Comparison of ENCODE assay signal across 14 cellular contexts in the genomic region with DNA sequence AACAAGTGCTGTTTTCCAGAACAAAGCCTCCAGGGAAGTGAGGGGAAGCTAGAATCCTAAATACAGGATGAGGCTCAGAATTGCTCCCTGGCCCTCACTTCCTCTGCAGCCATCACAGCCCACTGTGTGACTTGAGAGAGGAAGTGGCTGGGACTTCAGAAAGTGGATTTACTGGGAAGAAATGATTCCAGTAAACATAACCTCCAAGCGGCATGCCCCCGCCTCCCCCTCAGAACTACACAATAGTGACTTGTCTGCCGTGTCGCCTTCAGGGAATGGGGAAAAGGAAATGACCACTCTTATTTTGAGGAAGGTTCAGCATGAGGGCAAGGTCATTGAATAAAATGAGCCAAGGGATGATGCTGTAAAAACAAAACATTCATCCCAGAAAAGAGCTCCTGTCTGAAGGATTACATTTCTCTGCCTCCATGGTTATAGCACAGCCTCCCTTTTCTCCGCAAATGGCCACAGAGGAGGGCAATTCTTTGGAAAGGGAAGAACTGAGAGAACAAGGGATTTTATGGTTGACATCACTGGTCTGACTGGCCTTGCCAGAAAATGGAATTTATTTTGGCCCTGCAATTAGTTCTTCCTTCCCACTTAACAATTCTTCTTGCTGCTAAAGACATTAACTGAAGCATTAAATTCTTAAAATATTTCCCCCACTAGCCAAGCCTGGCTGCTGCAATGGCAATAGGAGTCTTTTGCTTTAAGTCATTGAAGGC.
DNase-seq lines count a peak whose midpoint lies in the region; ATAC-seq and TF ChIP-seq lines count a peak whose summit lies in the region.
"Had no signal": no experiment of that assay in that cellular context is flagged by ENCODE, and none has a peak within 500 bp of the region (broad histone marks: within the 10 kb centered on the region; RNA-seq: fewer than 3 reads in every experiment).

No MANE protein-coding gene starts in this region.

- H3K36me3 ChIP-seq in endodermal cell (ENCODE audit: control insufficient read depth, insufficient read depth, low read length) (no peaks in the 10 kb centered on the region), gastrocnemius medialis (no peaks in the 10 kb centered on the region)

- ATAC-seq in gastrocnemius medialis = peak; percentile 46 to 59

- DNase-seq in endodermal cell (no peak), left kidney (ENCODE audit: low read depth, low spot score) (peak; percentile 66), gastrocnemius medialis (no peak), NCI-H82 treated with DMSO at 0.1 percent for 48 hours (lab: John Stamatoyannopoulos, UW; ENCODE audit: unreplicated experiment) (no peak), posterior cingulate gyrus (no peak), hypothalamus (lab: John Stamatoyannopoulos, UW) (no peak)
- DNase-seq in activated effector memory CD4-positive, alpha-beta T cell treated with anti-CD3 and anti-CD28 coated beads, Interleukin-2, amount 50 U/mL, for 16 hours = no peak
- DNase-seq: activated CD4-positive, CD25-positive, alpha-beta regulatory T cell treated with anti-CD3 and anti-CD28 coated beads, Interleukin-2, amount 50 U/mL, for 72 hours; DMS79; H9; NCI-H1694; NCI-H774; SK-N-SH had no signal

- H3K9me3 ChIP-seq in endodermal cell (ENCODE audit: control insufficient read depth, low read length) (peaks cover 4% of the 10 kb centered on the region), gastrocnemius medialis (no peaks in the 10 kb centered on the region)
- H3K9me3 ChIP-seq: SK-N-SH had no signal

- H3K27me3 ChIP-seq in endodermal cell (ENCODE audit: control insufficient read depth, insufficient read depth, low read length, poor library complexity, severe bottlenecking) (no peaks in the 10 kb centered on the region), gastrocnemius medialis (no peaks in the 10 kb centered on the region)

- intact Hi-C loops in gastrocnemius medialis (cut with DNase I; ENCODE audit: low total_unique reads) (no loop called here), posterior cingulate gyrus (cut with DNase I) (no loop called here)

- no peak overlapping the region for H3K27ac Mint-ChIP-seq in endodermal cell
- H3K27ac Mint-ChIP-seq: H9 had no signal

- no peak overlapping the region for H3K4me3 ChIP-seq in endodermal cell (ENCODE audit: low read length)
- no peak overlapping the region for H3K4me3 ChIP-seq in gastrocnemius medialis

- WGBS in endodermal cell (ENCODE audit: insufficient coverage in 1 of 2, insufficient read length in 1 of 2), 2 experiments = 95 to 97% methylated on average over 5 of the region's 5 CpGs

- in situ Hi-C loops in gastrocnemius medialis (cut with MboI; ENCODE audit: low sequenced_read_pairs in 4 of 4) = no loop called here

- peaks cover 1% of the 10 kb centered on the region for H3K27me3 Mint-ChIP-seq in endodermal cell (ENCODE audit: insufficient read depth)

- no peak for TF ChIP-seq EP300 in Ishikawa (IDR thresholded peaks at IDR 0.05; ENCODE audit: borderline replicate concordance)

- no peak for TF ChIP-seq POLR2A in gastrocnemius medialis (IDR thresholded peaks at IDR 0.05)

- H3K4me1 ChIP-seq in endodermal cell (ENCODE audit: control insufficient read depth, insufficient read depth, low read length) = peaks cover 3% of the 10 kb centered on the region
- no peaks in the 10 kb centered on the region for H3K4me1 ChIP-seq in gastrocnemius medialis

- no peak overlapping the region for H3K4me3 Mint-ChIP-seq in endodermal cell
- H3K4me3 Mint-ChIP-seq: H9 had no signal

- no peak overlapping the region for H3K9ac ChIP-seq in endodermal cell (ENCODE audit: extremely low read depth, low read length, poor library complexity, severe bottlenecking)
- H3K9ac ChIP-seq: SK-N-SH had no signal

- TF ChIP-seq RAD21 in Ishikawa (IDR thresholded peaks at IDR 0.05; ENCODE audit: low read depth) = no peak

- peaks cover 7% of the 10 kb centered on the region for H3K4me1 Mint-ChIP-seq in endodermal cell

- no peak for TF ChIP-seq CTCF in endodermal cell (conservative IDR thresholded peaks at IDR 0.05)
- TF ChIP-seq CTCF in gastrocnemius medialis (IDR thresholded peaks at IDR 0.05 in 4 of 5, conservative IDR thresholded peaks at IDR 0.05 in 1 of 5) = no peak

- H3K27ac ChIP-seq in endodermal cell (ENCODE audit: low read depth, low read length) = peak overlapping the region; percentile 27
- peak overlapping the region; percentile 47 to 72 (median 64) for H3K27ac ChIP-seq in gastrocnemius medialis

- H3K9me3 Mint-ChIP-seq in endodermal cell = peaks cover 6% of the 10 kb centered on the region

- H3K36me3 Mint-ChIP-seq in endodermal cell (ENCODE audit: low read depth) = no peaks in the 10 kb centered on the region

TF ChIP-seq in Ishikawa, 13 proteins besides CTCF, POLR2A, EP300 and RAD21:
- TF ChIP-seq YY1 (IDR thresholded peaks at IDR 0.05; ENCODE audit: low read depth) (no peak), TAF1 (IDR thresholded peaks at IDR 0.05; ENCODE audit: low read depth) (no peak), TCF12 (IDR thresholded peaks at IDR 0.05; ENCODE audit: low read depth) (no peak), NFIC (IDR thresholded peaks at IDR 0.05) (peak; percentile 52), CREB1 (IDR thresholded peaks at IDR 0.05; ENCODE audit: low read depth) (no peak), TEAD4 (IDR thresholded peaks at IDR 0.05) (peak; percentile 70)
TF ChIP-seq in Ishikawa: peak in this region for 2.
